ENCODE assay signal across 21 cellular contexts in genomic region chr10:13869295-13869664, GRCh38.
"Had no signal": no experiment of that assay in that cellular context is flagged by ENCODE, and none has a peak within 500 bp of the region (broad histone marks: within the 10 kb centered on the region; RNA-seq: fewer than 3 reads in every experiment).

No MANE protein-coding gene starts in this region.

- H3K79me2 ChIP-seq: hepatocyte had no signal

- H3K9me3 ChIP-seq: colonic mucosa, neutrophil, suprapubic skin, thyroid gland, upper lobe of left lung, uterus had no signal

- H3K27me3 ChIP-seq: colonic mucosa, hepatocyte, neutrophil, suprapubic skin, thyroid gland, upper lobe of left lung, uterus had no signal

- H2AFZ ChIP-seq: hepatocyte had no signal

- H3K36me3 ChIP-seq: colonic mucosa, neutrophil, suprapubic skin, thyroid gland, upper lobe of left lung, uterus had no signal

- ATAC-seq: left cardiac atrium, left ventricle myocardium superior, right cardiac atrium had no signal

- H3K4me1 ChIP-seq: colonic mucosa, suprapubic skin, thyroid gland, uterus had no signal

- DNase-seq: colonic mucosa; effector CD4-positive, alpha-beta T cell; foreskin melanocyte; kidney; left cardiac atrium; left ventricle myocardium superior; mesendoderm; naive B cell; nephron progenitor cell; posterior cingulate gyrus; right cardiac atrium; small intestine; stimulated activated CD4-positive, alpha-beta T cell treated with anti-CD3 and anti-CD28 coated beads, Interleukin-12 subunit alpha, Interleukin-12 subunit beta, amount 100 ng/mL, for 4 hours; stimulated activated naive CD4-positive, alpha-beta T cell treated with Interleukin-2 at 50 U/mL for 16 hours; thyroid gland; uterus had no signal

- H3K27ac ChIP-seq: colonic mucosa, hepatocyte, neutrophil, suprapubic skin, thyroid gland, upper lobe of left lung, uterus had no signal

- H3K4me2 ChIP-seq: hepatocyte had no signal

- H3K4me3 ChIP-seq: colonic mucosa, hepatocyte, lung, suprapubic skin, thyroid gland, upper lobe of left lung, uterus had no signal
